ENCODE assay signal across 19 cellular contexts in genomic region chr7:143299346-143299745, GRCh38. TPM values are rescaled to one million over a fixed set of nuclear protein-coding genes. Genes with fewer than 3 reads are reported as not detected.
A peak's percentile ranks its signal among the peaks of the same experiment; 100 is the strongest.
DNase-seq lines count a peak whose midpoint lies in the region; ATAC-seq and TF ChIP-seq lines count a peak whose summit lies in the region.
"Had no signal": no experiment of that assay in that cellular context is flagged by ENCODE, and none has a peak within 500 bp of the region (broad histone marks: within the 10 kb centered on the region; RNA-seq: fewer than 3 reads in every experiment).

No MANE protein-coding gene starts in this region.

- H3K27ac ChIP-seq in VCaP (peak overlapping the region; percentile 70), left ventricle myocardium inferior (replicated peaks) (peak overlapping the region; percentile 43)
- H3K27ac ChIP-seq: parathyroid adenoma, SJCRH30, skin epidermis, testis had no signal

- no peaks in the 10 kb centered on the region for H3K27me3 Mint-ChIP-seq in stimulated activated naive CD8-positive, alpha-beta T cell treated with anti-CD3 and anti-CD28 coated beads, Interleukin-15, Interleukin-2, amounts not matched to agents 100 ng/mL and 50 ng/mL, for 24 hours
- H3K27me3 Mint-ChIP-seq: effector memory CD8-positive, alpha-beta T cell had no signal

- TF ChIP-seq POLR2A in lower leg skin (IDR thresholded peaks at IDR 0.05): no peak

- no peak overlapping the region for H3K4me3 Mint-ChIP-seq in stimulated activated naive CD8-positive, alpha-beta T cell treated with anti-CD3 and anti-CD28 coated beads, Interleukin-15, Interleukin-2, amounts not matched to agents 100 ng/mL and 50 ng/mL, for 24 hours
- H3K4me3 Mint-ChIP-seq: activated T-cell treated with anti-CD3 and anti-CD28 coated beads, Interleukin-2, amount 50 U/mL, for 4 hours; effector memory CD8-positive, alpha-beta T cell had no signal

- no peak for DNase-seq in stimulated activated naive CD8-positive, alpha-beta T cell treated with anti-CD3 and anti-CD28 coated beads, Interleukin-15, Interleukin-2, amounts not matched to agents 100 U/mL and 50 U/mL, for 24 hours
- DNase-seq in left ventricle myocardium inferior: no peak
- no peak for DNase-seq in 8988T
- no peak for DNase-seq in lower leg skin (ENCODE audit: low spot score in 2 of 2)
- no peak for DNase-seq in DMS153 (lab: John Stamatoyannopoulos, UW)
- no peak for DNase-seq in NCI-H524 (lab: John Stamatoyannopoulos, UW)
- DNase-seq: amniotic stem cell, DMS 273 treated with DMSO at 0.1 percent for 48 hours, NCI-H446 treated with DMSO at 0.1 percent for 48 hours had no signal

- intact Hi-C loops in left ventricle myocardium inferior (cut with micrococcal nuclease) (no loop called here), lower leg skin (cut with DNase I; ENCODE audit: low total_unique reads) (no loop called here)

- H3K36me3 ChIP-seq in left ventricle myocardium inferior: peaks cover 98% of the 10 kb centered on the region

- H3K36me3 Mint-ChIP-seq in stimulated activated naive CD8-positive, alpha-beta T cell treated with anti-CD3 and anti-CD28 coated beads, Interleukin-15, Interleukin-2, amounts not matched to agents 100 ng/mL and 50 ng/mL, for 24 hours (ENCODE audit: low read depth): peaks cover 93% of the 10 kb centered on the region

- peaks cover 36% of the 10 kb centered on the region for H3K4me1 Mint-ChIP-seq in stimulated activated naive CD8-positive, alpha-beta T cell treated with anti-CD3 and anti-CD28 coated beads, Interleukin-15, Interleukin-2, amounts not matched to agents 100 ng/mL and 50 ng/mL, for 24 hours (ENCODE audit: low read depth)

- 80 to 84% methylated on average over 2 of the region's 2 CpGs for WGBS in lower leg skin, 2 donors

- H3K4me1 ChIP-seq in left ventricle myocardium inferior: peaks cover 40% of the 10 kb centered on the region
- H3K4me1 ChIP-seq: SJCRH30, testis had no signal

- H3K27me3 ChIP-seq in left ventricle myocardium inferior (ENCODE audit: low read depth): no peaks in the 10 kb centered on the region
- H3K27me3 ChIP-seq: SJCRH30, testis had no signal

- H3K27ac Mint-ChIP-seq in stimulated activated naive CD8-positive, alpha-beta T cell treated with anti-CD3 and anti-CD28 coated beads, Interleukin-15, Interleukin-2, amounts not matched to agents 100 ng/mL and 50 ng/mL, for 24 hours: peak overlapping the region; percentile 28

- TF ChIP-seq CTCF in VCaP (conservative IDR thresholded peaks at IDR 0.05) (no peak), left ventricle myocardium inferior (IDR thresholded peaks at IDR 0.05; ENCODE audit: borderline replicate concordance) (no peak), lower leg skin (IDR thresholded peaks at IDR 0.05) (no peak)

- no peak for ATAC-seq in stimulated activated naive CD8-positive, alpha-beta T cell treated with anti-CD3 and anti-CD28 coated beads, Interleukin-15, Interleukin-2, amounts not matched to agents 100 U/mL and 50 U/mL, for 24 hours

- no peaks in the 10 kb centered on the region for H3K9me3 ChIP-seq in left ventricle myocardium inferior (replicated peaks)
- H3K9me3 ChIP-seq: SJCRH30, testis had no signal

- H3K4me3 ChIP-seq in left ventricle myocardium inferior (no peak overlapping the region), lower leg skin (ENCODE audit: low read depth, poor library complexity, severe bottlenecking) (no peak overlapping the region)
- H3K4me3 ChIP-seq: SJCRH30, skin epidermis, testis had no signal

- H3K9me3 Mint-ChIP-seq in stimulated activated naive CD8-positive, alpha-beta T cell treated with anti-CD3 and anti-CD28 coated beads, Interleukin-15, Interleukin-2, amounts not matched to agents 100 ng/mL and 50 ng/mL, for 24 hours: no peaks in the 10 kb centered on the region
- H3K9me3 Mint-ChIP-seq: activated T-cell treated with anti-CD3 and anti-CD28 coated beads, Interleukin-2, amount 50 U/mL, for 4 hours; effector memory CD8-positive, alpha-beta T cell had no signal

RNA-seq across cellular contexts. Expression of gene CASP2, which starts 11.2 kb away (rescaled TPM):
- total RNA-seq in left ventricle myocardium inferior (10.9 TPM), lower leg skin (10 to 100 TPM in 3 of 4 donors, 1 to 10 TPM in 1; 9.6 to 22.7 (median 16.0) TPM)

RNA-seq across cellular contexts. Expression of gene TMEM139, which starts 14.6 kb away (rescaled TPM):
- total RNA-seq in left ventricle myocardium inferior (8.8 TPM), lower leg skin (10 to 100 TPM in 3 of 4 donors, 1 to 10 TPM in 1; 7.8 to 12.8 (median 11.6) TPM)
- total RNA-seq: fibroblast of villous mesenchyme had no signal

RNA-seq across cellular contexts. Expression of gene CLCN1, which starts 16.6 kb away (rescaled TPM):
- total RNA-seq in left ventricle myocardium inferior (not detected), lower leg skin (not detected)
- total RNA-seq: activated T-cell treated with anti-CD3 and anti-CD28 coated beads, Interleukin-2, amount 50 U/mL, for 4 hours; MCF 10A; SJCRH30 had no signal

RNA-seq across cellular contexts. Expression of gene GSTK1, which starts 36.1 kb away (rescaled TPM):
- total RNA-seq in left ventricle myocardium inferior: 291 TPM
- 100 to 1,000 TPM in 3 of 4 donors, 10 to 100 TPM in 1; 97.0 to 180 (median 139) TPM for total RNA-seq in lower leg skin
